ENCODE assay signal across 9 cellular contexts in the genomic region with DNA sequence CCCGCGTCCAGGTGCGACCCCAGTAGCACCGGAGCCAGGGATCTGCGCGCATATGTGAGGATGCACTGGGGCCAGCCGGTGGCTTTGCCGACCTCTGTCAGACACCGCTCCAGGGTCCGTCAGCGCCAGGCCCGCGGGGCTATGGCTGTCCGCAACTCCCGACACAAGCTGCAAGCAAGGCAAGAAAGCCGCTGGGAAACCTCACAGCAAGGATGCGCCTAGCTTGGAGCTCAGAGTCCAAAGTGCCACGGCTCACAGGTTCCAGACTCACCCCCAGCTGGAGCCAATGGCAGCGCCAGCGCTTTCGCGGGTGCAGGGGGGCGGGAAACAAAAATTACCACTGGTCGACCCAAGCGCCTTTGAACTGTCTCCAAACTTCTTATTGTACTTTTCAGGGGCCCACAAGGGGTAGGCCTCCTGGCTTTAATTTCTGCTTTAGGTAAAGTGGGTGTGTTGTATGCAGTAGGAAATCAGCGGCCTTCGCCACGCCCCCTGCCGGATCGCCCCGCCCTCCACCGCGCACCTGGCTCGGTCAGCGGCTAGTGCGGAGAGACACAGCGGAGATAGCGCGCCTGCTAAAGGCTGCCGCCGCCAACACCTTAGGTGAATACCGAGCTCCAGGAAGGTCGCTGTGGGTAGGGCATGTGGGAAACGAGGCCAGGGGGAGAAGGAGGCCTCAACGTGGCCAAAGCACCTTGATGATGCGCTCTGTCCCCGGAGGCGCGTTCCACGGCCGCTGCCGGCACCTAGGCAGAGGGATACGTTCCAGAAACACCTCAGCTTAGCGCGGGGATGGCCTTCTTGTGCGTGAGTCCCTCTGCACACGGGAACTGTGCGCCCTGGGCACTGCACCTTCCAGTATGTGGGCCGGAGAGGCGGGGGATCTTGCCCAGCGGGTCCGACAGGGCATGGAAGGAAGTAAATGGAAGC.
DNase-seq lines count a peak whose midpoint lies in the region; ATAC-seq lines count a peak whose summit lies in the region.
"Had no signal": no experiment of that assay in that cellular context is flagged by ENCODE, and none has a peak within 500 bp of the region (broad histone marks: within the 10 kb centered on the region; RNA-seq: fewer than 3 reads in every experiment).

No MANE protein-coding gene starts in this region.

- DNase-seq in T-helper 1 cell (peak; percentile 46 to 78 (median 68)), astrocyte of the hippocampus (ENCODE audit: low read depth, low spot score) (peak; percentile 12), NOMO-1 (lab: John Stamatoyannopoulos, UW; ENCODE audit: unreplicated experiment in 2 of 2) (no peak), NCI-H1048 (lab: John Stamatoyannopoulos, UW) (no peak), NCI-H2171 treated with DMSO at 0.1 percent for 48 hours (lab: John Stamatoyannopoulos, UW) (no peak)

- no peaks in the 10 kb centered on the region for H3K36me3 ChIP-seq in muscle layer of duodenum (ENCODE audit: control insufficient read depth in 1 of 2, insufficient read depth in 2 of 2, low read length in 2 of 2)
- no peaks in the 10 kb centered on the region for H3K36me3 ChIP-seq in subcutaneous abdominal adipose tissue (ENCODE audit: control insufficient read depth in 5 of 5, insufficient read depth in 5 of 5, low read length in 5 of 5)

- no peak overlapping the region for H3K9ac ChIP-seq in subcutaneous abdominal adipose tissue (ENCODE audit: low read length in 5 of 5)

- no peak overlapping the region for H3K27ac ChIP-seq in muscle layer of duodenum (ENCODE audit: low read length)
- H3K27ac ChIP-seq in subcutaneous abdominal adipose tissue (ENCODE audit: low read depth, low read length) = no peak overlapping the region
- H3K27ac ChIP-seq: HL-60 had no signal

- H3K9me3 ChIP-seq in muscle layer of duodenum (ENCODE audit: control insufficient read depth in 1 of 2, low read length in 2 of 2) (no peaks in the 10 kb centered on the region), subcutaneous abdominal adipose tissue (ENCODE audit: control insufficient read depth in 5 of 5, low read length in 5 of 5) (peaks cover 0 to 3% (median 0%) of the 10 kb centered on the region in 5 donors)

- peak; percentile 64 for ATAC-seq in GM19351 (IDR thresholded peaks at IDR 0.05; ENCODE audit: unreplicated experiment)

- peak overlapping the region; percentile 48 to 50 for H3K4me3 ChIP-seq in muscle layer of duodenum (ENCODE audit: low read depth in 1 of 2, low read length in 2 of 2)
- peak overlapping the region in 4 of 5 donors; percentile 30 to 50 (median 44) for H3K4me3 ChIP-seq in subcutaneous abdominal adipose tissue (ENCODE audit: low read depth in 1 of 5, low read length in 5 of 5)

- peaks cover 16% of the 10 kb centered on the region for H3K27me3 ChIP-seq in muscle layer of duodenum (ENCODE audit: low read depth, low read length)
- peaks cover 10 to 15% (median 11%) of the 10 kb centered on the region in 5 donors for H3K27me3 ChIP-seq in subcutaneous abdominal adipose tissue (ENCODE audit: control insufficient read depth in 5 of 5, insufficient read depth in 4 of 5, low read length in 5 of 5)

- H3K4me1 ChIP-seq in muscle layer of duodenum (ENCODE audit: control insufficient read depth in 1 of 2, insufficient read depth in 2 of 2, low read length in 2 of 2) = peaks cover 0 to 10% of the 10 kb centered on the region in 2 donors
- H3K4me1 ChIP-seq in subcutaneous abdominal adipose tissue (ENCODE audit: control insufficient read depth in 5 of 5, insufficient read depth in 5 of 5, low read length in 5 of 5) = peaks cover 0 to 10% (median 8%) of the 10 kb centered on the region in 5 donors

Comparison
In these comparisons a context has a peak if more than half of its experiments do, and no peak if none do; other contexts are left out.
1. DNase-seq: peak in T-helper 1 cell (5 of 5) and astrocyte of the hippocampus (single experiment); none in NOMO-1 (0 of 2), NCI-H1048 (single experiment) and NCI-H2171 treated with DMSO at 0.1 percent for 48 hours (single experiment).